In genomic region chr17:7308625-7309433, GRCh38 we compare ENCODE assay signal across 8 cellular contexts. TPM values are rescaled to one million over a fixed set of nuclear protein-coding genes. Genes with fewer than 3 reads are reported as not detected.
DNase-seq lines count a peak whose midpoint lies in the region; ATAC-seq and TF ChIP-seq lines count a peak whose summit lies in the region.

No MANE protein-coding gene starts in this region.

- 0% methylated on average over 2 of the region's 14 CpGs; no CpG with 5 or more reads in 1 of the 2 experiments for WGBS in IMR-90 (ENCODE audit: extremely low coverage in 2 of 2, insufficient read length in 1 of 2), 2 experiments

- peaks cover 49% of the 10 kb centered on the region for H3K79me2 ChIP-seq in fibroblast of lung (ENCODE audit: control insufficient read depth, insufficient read depth, low read length)

- no peak overlapping the region for H4K5ac ChIP-seq in IMR-90 (ENCODE audit: low read depth, low read length)

- peak; percentile 30 for ATAC-seq in IMR-90 (ENCODE audit: low read depth)
- ATAC-seq in natural killer cell treated with Interleukin-12 subunit alpha and Interleukin-12 subunit beta and Interleukin-15 and Interleukin-18, amount 100 ng/mL, for 72 hours, result peak; percentile 36 to 70

- H2AFZ ChIP-seq in IMR-90 (replicated peaks; ENCODE audit: low read length, poor library complexity) (peak overlapping the region; percentile 41), fibroblast of lung (ENCODE audit: low read length) (no peak overlapping the region)

- H3K36me3 ChIP-seq in IMR-90 (ENCODE audit: control insufficient read depth, insufficient read depth, low read length) (peaks cover 31% of the 10 kb centered on the region), fibroblast of lung (ENCODE audit: control insufficient read depth, insufficient read depth, low read length) (peaks cover 26% of the 10 kb centered on the region)

- in situ Hi-C loops in IMR-90 (cut with MboI; ENCODE audit: low sequenced_read_pairs), result loop anchor here (10.0 kb wide), 1 partner anchor 264 kb away; the partner anchor contains the start of gene SLC16A11

- no peak overlapping the region for H2BK20ac ChIP-seq in IMR-90 (ENCODE audit: low read depth, low read length)

- POLR2A ChIA-PET in IMR-90 (lab: Charles Lee; ENCODE audit: unreplicated experiment), result no interaction called here

- H3K56ac ChIP-seq in IMR-90 (ENCODE audit: extremely low read depth, insufficient read depth, low read length), result peak overlapping the region; percentile 76

- 0 out of 2 replicates have a peak overlapping the region, but pooled peaks have one; percentile 1 for H2BK120ac ChIP-seq in IMR-90 (ENCODE audit: low read depth, low read length)

- no peak for TF ChIP-seq RAD21 in IMR-90 (IDR thresholded peaks at IDR 0.05; ENCODE audit: low read length)

- no peaks in the 10 kb centered on the region for H3K9me3 Mint-ChIP-seq in natural killer cell treated with Interleukin-12 subunit alpha and Interleukin-12 subunit beta and Interleukin-15 and Interleukin-18, amount 100 ng/mL, for 72 hours

- peak overlapping the region; percentile 97 for H3K27ac Mint-ChIP-seq in natural killer cell treated with Interleukin-12 subunit alpha and Interleukin-12 subunit beta and Interleukin-15 and Interleukin-18, amount 100 ng/mL, for 72 hours

- peak overlapping the region; percentile 50 for H3K14ac ChIP-seq in IMR-90 (replicated peaks; ENCODE audit: low read depth, low read length)

- peak overlapping the region; percentile 87 for H3K4me3 Mint-ChIP-seq in natural killer cell treated with Interleukin-12 subunit alpha and Interleukin-12 subunit beta and Interleukin-15 and Interleukin-18, amount 100 ng/mL, for 72 hours

- H3K4me1 ChIP-seq in IMR-90 (ENCODE audit: control insufficient read depth, insufficient read depth, low read length) (peaks cover 2% of the 10 kb centered on the region; the same call in 1 of the 2 replicates), fibroblast of lung (ENCODE audit: control insufficient read depth, extremely low read depth, insufficient read depth, low read length) (peaks cover 5% of the 10 kb centered on the region)

- peak overlapping the region; percentile 87; the same call in 1 of the 2 replicates for H2AK5ac ChIP-seq in IMR-90 (ENCODE audit: low read depth, low read length)

- peak; percentile 87 for TF ChIP-seq POLR2A in IMR-90 (IDR thresholded peaks at IDR 0.05; ENCODE audit: low read depth, low read length)

- peak overlapping the region; percentile 74 for H3K27ac ChIP-seq in IMR-90 (ENCODE audit: insufficient read depth, low read length)
- H3K27ac ChIP-seq in fibroblast of lung (ENCODE audit: insufficient read depth, low read length), result peak overlapping the region; percentile 95

- no peak for TF ChIP-seq CTCF in IMR-90 (conservative IDR thresholded peaks at IDR 0.05; ENCODE audit: low read depth, low read length)
- TF ChIP-seq CTCF in fibroblast of lung (conservative IDR thresholded peaks at IDR 0.05 in 1 of 2, IDR thresholded peaks at IDR 0.05 in 1 of 2; ENCODE audit: low read depth in 1 of 2, low read length in 2 of 2), result no peak

- H4K91ac ChIP-seq in IMR-90 (ENCODE audit: insufficient read depth, low read depth, low read length), result peak overlapping the region; percentile 26

- no peaks in the 10 kb centered on the region for H3K27me3 ChIP-seq in IMR-90 (ENCODE audit: control insufficient read depth, insufficient read depth, low read length)
- H3K27me3 ChIP-seq in fibroblast of lung (ENCODE audit: control insufficient read depth, insufficient read depth, low read length), result no peaks in the 10 kb centered on the region

- peak overlapping the region; percentile 78 for H3K4ac ChIP-seq in IMR-90 (ENCODE audit: low read depth, low read length)

- no peak overlapping the region for H2BK15ac ChIP-seq in IMR-90 (ENCODE audit: low read depth, low read length)

- no peak overlapping the region; the same call in 1 of the 2 replicates for H3K18ac ChIP-seq in IMR-90 (ENCODE audit: low read depth, low read length)

- H3K9ac ChIP-seq in IMR-90 (ENCODE audit: low read depth, low read length) (peak overlapping the region; percentile 77), fibroblast of lung (ENCODE audit: insufficient read depth, low read length) (peak overlapping the region; percentile 91)

- H3K9me3 ChIP-seq in IMR-90 (ENCODE audit: control insufficient read depth, insufficient read depth, low read length) (no peaks in the 10 kb centered on the region), fibroblast of lung (ENCODE audit: control insufficient read depth, insufficient read depth, low read depth, low read length) (no peaks in the 10 kb centered on the region)

- no TSS peak for BruUV-seq in IMR-90 (replicated peaks; lab: Mats Ljungman, UMichigan)

- H2AK9ac ChIP-seq in IMR-90 (replicated peaks; ENCODE audit: low read depth, low read length, poor library complexity), result peak overlapping the region; percentile 99

- H3K4me3 ChIP-seq in IMR-90 (ENCODE audit: insufficient read depth, low read depth, low read length) (peak overlapping the region; percentile 68), fibroblast of lung (replicated peaks in 1 of 4; ENCODE audit: control extremely low read depth in 1 of 4, insufficient read depth in 1 of 4, low read depth in 3 of 4, low read length in 4 of 4) (peak overlapping the region; percentile 73 to 98 (median 93))

- peak overlapping the region; percentile 87 for H2BK5ac ChIP-seq in IMR-90 (ENCODE audit: low read depth, low read length, poor library complexity, severe bottlenecking)

- peaks cover 22 to 50% of the 10 kb centered on the region in 2 experiments; a peak in 3 of 4 replicates for H3K79me1 ChIP-seq in IMR-90 (ENCODE audit: low read depth in 1 of 2, low read length in 2 of 2)

- peaks cover 31% of the 10 kb centered on the region for H3K36me3 Mint-ChIP-seq in natural killer cell treated with Interleukin-12 subunit alpha and Interleukin-12 subunit beta and Interleukin-15 and Interleukin-18, amount 100 ng/mL, for 72 hours

- H3K4me1 Mint-ChIP-seq in natural killer cell treated with Interleukin-12 subunit alpha and Interleukin-12 subunit beta and Interleukin-15 and Interleukin-18, amount 100 ng/mL, for 72 hours (ENCODE audit: low read depth in 2 of 2), result peaks cover 56 to 60% of the 10 kb centered on the region in 2 donors

- H3K9me1 ChIP-seq in IMR-90 (ENCODE audit: insufficient read depth, low read length), result peaks cover 13% of the 10 kb centered on the region

- H4K20me1 ChIP-seq in IMR-90 (ENCODE audit: insufficient read depth, low read length) (peaks cover 54% of the 10 kb centered on the region), fibroblast of lung (ENCODE audit: control insufficient read depth, extremely low read depth, insufficient read depth, low read length) (no peaks in the 10 kb centered on the region)

- H3K27me3 Mint-ChIP-seq in natural killer cell treated with Interleukin-12 subunit alpha and Interleukin-12 subunit beta and Interleukin-15 and Interleukin-18, amount 100 ng/mL, for 72 hours, result no peaks in the 10 kb centered on the region

- CTCF ChIA-PET in IMR-90 (lab: Yijun Ruan, JAX), result interaction anchor here (0.9 kb wide), 1 partner anchor 11 kb away, joined by 3 read pairs; no protein-coding TSS in a partner anchor

- peak overlapping the region; percentile 98 for H3K4me2 ChIP-seq in IMR-90 (ENCODE audit: low read depth, low read length)
- H3K4me2 ChIP-seq in fibroblast of lung (ENCODE audit: extremely low read depth, insufficient read depth, low read length), result peak overlapping the region; percentile 74

- dilution Hi-C loops in IMR-90 (cut with HindIII; ENCODE audit: low sequenced_read_pairs, unreplicated experiment), result no loop called here

- H4K8ac ChIP-seq in IMR-90 (ENCODE audit: low read depth in 2 of 2, low read length in 2 of 2), result peak overlapping the region in 1 of 2 experiments; percentile 69; a peak in 1 of 4 replicates

- intact Hi-C loops in IMR-90 (cut with micrococcal nuclease), result no loop called here

- DNase-seq in DMS79 treated with DMSO at 0.1 percent for 48 hours (lab: John Stamatoyannopoulos, UW) (peak; percentile 39), IMR-90 (peak; percentile 77), RKO (ENCODE audit: low spot score) (peak; percentile 82), fibroblast of lung (ENCODE audit: low read depth in 2 of 2) (peak; percentile 80 to 83), OCI-M2 (lab: John Stamatoyannopoulos, UW; ENCODE audit: unreplicated experiment) (no peak)
- DNase-seq in activated T-helper 1 cell treated with anti-CD3 and anti-CD28 coated beads, Interleukin-2, amount 50 U/mL, for 16 hours (ENCODE audit: low read depth in 1 of 2, low spot score in 1 of 2), result peak; percentile 66 to 79
- peak; percentile 93 for DNase-seq in natural killer cell treated with Interleukin-12 subunit alpha and Interleukin-12 subunit beta and Interleukin-15 and Interleukin-18, amount 100 ng/mL, for 72 hours (ENCODE audit: low spot score)
- peak; percentile 90 for DNase-seq in stimulated activated naive CD4-positive, alpha-beta T cell treated with Interleukin-2 at 50 U/mL for 16 hours (lab: John Stamatoyannopoulos, UW)

- H3K23ac ChIP-seq in IMR-90 (ENCODE audit: low read depth, low read length), result peak overlapping the region; percentile 78; the same call in 1 of the 2 replicates

RNA-seq across cellular contexts. Expression of gene EIF5A, which starts 1.4 kb away (rescaled TPM):
- 718 and 883 TPM in 2 replicates for total RNA-seq in IMR-90 (2012; rRNA removed)
- polyA plus RNA-seq in IMR-90 (2012; rRNA removed), result 660 and 782 TPM in 2 replicates
- polyA plus RNA-seq in IMR-90 (2012; cell fraction: cytosol; rRNA removed), result 980 and 1,099 TPM in 2 replicates
- polyA plus RNA-seq in IMR-90 (2012; cell fraction: nucleus; rRNA removed; ENCODE audit: low replicate concordance), result 459 and 607 TPM in 2 replicates
- 275 and 347 TPM in 2 replicates for total RNA-seq in fibroblast of lung
- polyA plus RNA-seq in fibroblast of lung, result 752 and 1,278 TPM in 2 replicates
- polyA plus RNA-seq in fibroblast of lung (2012), result 587 and 1,061 TPM in 2 replicates
- 765 and 958 TPM in 2 replicates for polyA minus RNA-seq in fibroblast of lung (ENCODE audit: low replicate concordance)
- 1,000 to 10,000 TPM in 1 of 2 donors, 100 to 1,000 TPM in 1; 953 to 1,345 TPM for total RNA-seq in natural killer cell treated with Interleukin-12 subunit alpha and Interleukin-12 subunit beta and Interleukin-15 and Interleukin-18, amount 100 ng/mL, for 72 hours

RNA-seq across cellular contexts. Expression of gene GPS2, which starts 6.3 kb away (rescaled TPM):
- total RNA-seq in IMR-90 (2012; rRNA removed) (36.2 and 37.5 TPM in 2 replicates), fibroblast of lung (30.6 and 38.5 TPM in 2 replicates)
- polyA plus RNA-seq in IMR-90 (2012; rRNA removed) (47.5 and 50.9 TPM in 2 replicates), fibroblast of lung (55.3 and 65.6 TPM in 2 replicates)
- 40.8 and 58.5 TPM in 2 replicates for polyA plus RNA-seq in IMR-90 (2012; cell fraction: cytosol; rRNA removed)
- polyA plus RNA-seq in IMR-90 (2012; cell fraction: nucleus; rRNA removed; ENCODE audit: low replicate concordance), result 122 and 144 TPM in 2 replicates
- 51.2 and 54.6 TPM in 2 replicates for polyA plus RNA-seq in fibroblast of lung (2012)
- 117 and 139 TPM in 2 replicates for polyA minus RNA-seq in fibroblast of lung (ENCODE audit: low replicate concordance)
- total RNA-seq in natural killer cell treated with Interleukin-12 subunit alpha and Interleukin-12 subunit beta and Interleukin-15 and Interleukin-18, amount 100 ng/mL, for 72 hours, result 10 to 100 TPM; 58.1 to 87.0 TPM

RNA-seq across cellular contexts. Expression of gene YBX2, which starts 14.4 kb away (rescaled TPM):
- not detected in 2 replicates for total RNA-seq in IMR-90 (2012; rRNA removed)
- polyA plus RNA-seq in IMR-90 (2012; rRNA removed), result 0.17 TPM in 1 of 2 replicates, not detected in the other
- 0.14 TPM in 1 of 2 replicates, not detected in the other for polyA plus RNA-seq in IMR-90 (2012; cell fraction: cytosol; rRNA removed)
- polyA plus RNA-seq in IMR-90 (2012; cell fraction: nucleus; rRNA removed; ENCODE audit: low replicate concordance), result 0.27 and 0.54 TPM in 2 replicates
- total RNA-seq in fibroblast of lung, result under 0.01 TPM in 1 of 2 replicates, not detected in the other
- polyA plus RNA-seq in fibroblast of lung, result not detected in 2 replicates
- not detected in 2 replicates for polyA plus RNA-seq in fibroblast of lung (2012)
- polyA minus RNA-seq in fibroblast of lung (ENCODE audit: low replicate concordance), result not detected in 2 replicates
- not detected for total RNA-seq in natural killer cell treated with Interleukin-12 subunit alpha and Interleukin-12 subunit beta and Interleukin-15 and Interleukin-18, amount 100 ng/mL, for 72 hours

RNA-seq across cellular contexts. Expression of gene NEURL4, which starts 20.3 kb away (rescaled TPM):
- 8.4 and 9.2 TPM in 2 replicates for total RNA-seq in IMR-90 (2012; rRNA removed)
- polyA plus RNA-seq in IMR-90 (2012; rRNA removed), result 23.3 and 26.3 TPM in 2 replicates
- 8.2 and 10.6 TPM in 2 replicates for polyA plus RNA-seq in IMR-90 (2012; cell fraction: cytosol; rRNA removed)
- 135 and 269 TPM in 2 replicates for polyA plus RNA-seq in IMR-90 (2012; cell fraction: nucleus; rRNA removed; ENCODE audit: low replicate concordance)
- total RNA-seq in fibroblast of lung, result 18.2 and 20.1 TPM in 2 replicates
- 6.0 and 8.3 TPM in 2 replicates for polyA plus RNA-seq in fibroblast of lung
- 9.6 and 10.8 TPM in 2 replicates for polyA plus RNA-seq in fibroblast of lung (2012)
- polyA minus RNA-seq in fibroblast of lung (ENCODE audit: low replicate concordance), result 34.3 and 36.6 TPM in 2 replicates
- 10 to 100 TPM; 37.6 to 76.7 TPM for total RNA-seq in natural killer cell treated with Interleukin-12 subunit alpha and Interleukin-12 subunit beta and Interleukin-15 and Interleukin-18, amount 100 ng/mL, for 72 hours

RNA-seq across cellular contexts. Expression of gene SLC2A4, which starts 27.3 kb away (rescaled TPM):
- total RNA-seq in IMR-90 (2012; rRNA removed), result under 0.01 TPM in 1 of 2 replicates, not detected in the other
- 0.07 TPM in 2 replicates for polyA plus RNA-seq in IMR-90 (2012; rRNA removed)
- 0.03 and 0.15 TPM in 2 replicates for polyA plus RNA-seq in IMR-90 (2012; cell fraction: cytosol; rRNA removed)
- 0.32 and 0.36 TPM in 2 replicates for polyA plus RNA-seq in IMR-90 (2012; cell fraction: nucleus; rRNA removed; ENCODE audit: low replicate concordance)
- total RNA-seq in fibroblast of lung, result under 0.01 TPM in 2 replicates
- 0.09 and 0.19 TPM in 2 replicates for polyA plus RNA-seq in fibroblast of lung
- polyA plus RNA-seq in fibroblast of lung (2012), result 0.09 and 0.23 TPM in 2 replicates
- 0.55 TPM in 1 of 2 replicates, not detected in the other for polyA minus RNA-seq in fibroblast of lung (ENCODE audit: low replicate concordance)
- total RNA-seq in natural killer cell treated with Interleukin-12 subunit alpha and Interleukin-12 subunit beta and Interleukin-15 and Interleukin-18, amount 100 ng/mL, for 72 hours, result under 1 TPM in 1 of 2 donors, not detected in 1; 0.50 TPM
